In genomic region chr19:7397687-7398086, GRCh38 we compare ENCODE assay signal across 12 cellular contexts. TPM values are rescaled to one million over a fixed set of nuclear protein-coding genes. Genes with fewer than 3 reads are reported as not detected.
DNase-seq lines count a peak whose midpoint lies in the region; ATAC-seq and TF ChIP-seq lines count a peak whose summit lies in the region.
"Had no signal": no experiment of that assay in that cellular context is flagged by ENCODE, and none has a peak within 500 bp of the region (broad histone marks: within the 10 kb centered on the region; RNA-seq: fewer than 3 reads in every experiment).

No MANE protein-coding gene starts in this region.

- H3K27ac ChIP-seq in hepatocyte: peak overlapping the region; percentile 95
- peak overlapping the region in 3 of 4 donors; percentile 24 to 77 (median 62) for H3K27ac ChIP-seq in upper lobe of left lung
- no peak overlapping the region for H3K27ac ChIP-seq in thyroid gland

- peaks cover 8% of the 10 kb centered on the region for H4K20me1 ChIP-seq in hepatocyte (ENCODE audit: insufficient read depth, poor library complexity, severe bottlenecking)

- no peak overlapping the region for H2AFZ ChIP-seq in hepatocyte

- H3K36me3 ChIP-seq in hepatocyte (replicated peaks; ENCODE audit: insufficient read depth, low read depth) (peaks cover 4% of the 10 kb centered on the region), upper lobe of left lung (peaks cover 0 to 4% (median 1%) of the 10 kb centered on the region in 4 donors), thyroid gland (no peaks in the 10 kb centered on the region)

- TF ChIP-seq CTCF in natural killer cell (IDR thresholded peaks at IDR 0.05) (no peak), activated B cell treated with CpG ODN at 0.5 μM for 24 hours (IDR thresholded peaks at IDR 0.05) (no peak), hepatocyte (IDR thresholded peaks at IDR 0.05; ENCODE audit: poor library complexity) (no peak), upper lobe of left lung (IDR thresholded peaks at IDR 0.05) (no peak), thyroid gland (IDR thresholded peaks at IDR 0.05) (no peak)

- no peaks in the 10 kb centered on the region for H3K36me3 Mint-ChIP-seq in natural killer cell
- no peaks in the 10 kb centered on the region for H3K36me3 Mint-ChIP-seq in natural killer cell treated with Interleukin-12 subunit alpha and Interleukin-12 subunit beta and Interleukin-15 and Interleukin-18, amount 100 ng/mL, for 72 hours
- peaks cover 35% of the 10 kb centered on the region for H3K36me3 Mint-ChIP-seq in activated B cell treated with CpG ODN at 0.5 μM for 24 hours (ENCODE audit: low read depth)

- H3K79me2 ChIP-seq in hepatocyte: peaks cover 78% of the 10 kb centered on the region

- CTCF ChIA-PET in activated B cell treated with CpG ODN at 0.5 μM for 24 hours (lab: Charles Lee): interaction anchor here (0.7 to 1.4 kb wide), 3 partner anchors 12 to 56 kb away, joined by 3 to 4 read pairs (median 4); no protein-coding TSS in a partner anchor

- DNase-seq in natural killer cell (no peak), activated B cell treated with CpG ODN at 0.5 μM for 24 hours (no peak), hepatocyte (ENCODE audit: low spot score) (no peak), upper lobe of left lung (no peak), thyroid gland (no peak), NCI-H128 (lab: John Stamatoyannopoulos, UW; ENCODE audit: unreplicated experiment) (no peak)
- DNase-seq in natural killer cell treated with Interleukin-12 subunit alpha and Interleukin-12 subunit beta and Interleukin-15 and Interleukin-18, amount 100 ng/mL, for 72 hours (ENCODE audit: low spot score): no peak
- DNase-seq: CD4-positive, CD25-positive, alpha-beta regulatory T cell; effector memory CD4-positive, alpha-beta T cell; NCI-H2107 had no signal

- no peaks in the 10 kb centered on the region for H3K9me3 Mint-ChIP-seq in natural killer cell
- H3K9me3 Mint-ChIP-seq in natural killer cell treated with Interleukin-12 subunit alpha and Interleukin-12 subunit beta and Interleukin-15 and Interleukin-18, amount 100 ng/mL, for 72 hours: no peaks in the 10 kb centered on the region
- peaks cover 2% of the 10 kb centered on the region for H3K9me3 Mint-ChIP-seq in activated B cell treated with CpG ODN at 0.5 μM for 24 hours
- H3K9me3 Mint-ChIP-seq: CD4-positive, CD25-positive, alpha-beta regulatory T cell had no signal

- TF ChIP-seq EP300 in upper lobe of left lung (IDR thresholded peaks at IDR 0.05): peak in 2 of 4 donors; percentile 21 to 73

- H3K27me3 Mint-ChIP-seq in natural killer cell (ENCODE audit: low read depth in 2 of 2): no peaks in the 10 kb centered on the region
- H3K27me3 Mint-ChIP-seq in natural killer cell treated with Interleukin-12 subunit alpha and Interleukin-12 subunit beta and Interleukin-15 and Interleukin-18, amount 100 ng/mL, for 72 hours: no peaks in the 10 kb centered on the region
- H3K27me3 Mint-ChIP-seq in activated B cell treated with CpG ODN at 0.5 μM for 24 hours: no peaks in the 10 kb centered on the region
- H3K27me3 Mint-ChIP-seq: CD4-positive, CD25-positive, alpha-beta regulatory T cell had no signal

- H3K4me1 ChIP-seq in hepatocyte (ENCODE audit: insufficient read depth) (peaks cover 17% of the 10 kb centered on the region), upper lobe of left lung (peaks cover 33 to 47% (median 37%) of the 10 kb centered on the region in 4 donors), thyroid gland (peaks cover 11 to 15% of the 10 kb centered on the region in 2 donors)

- POLR2A ChIA-PET in activated B cell treated with CpG ODN at 0.5 μM for 24 hours (lab: Charles Lee): interaction anchor here (0.7 to 1.2 kb wide), 2 partner anchors 85 to 299 kb away, joined by 4 read pairs; no protein-coding TSS in a partner anchor

- H3K4me3 Mint-ChIP-seq in natural killer cell (no peak overlapping the region), activated B cell treated with CpG ODN at 0.5 μM for 24 hours (no peak overlapping the region)
- no peak overlapping the region for H3K4me3 Mint-ChIP-seq in natural killer cell treated with Interleukin-12 subunit alpha and Interleukin-12 subunit beta and Interleukin-15 and Interleukin-18, amount 100 ng/mL, for 72 hours

- H3K4me1 Mint-ChIP-seq in natural killer cell: peaks cover 27 to 49% of the 10 kb centered on the region in 2 donors
- H3K4me1 Mint-ChIP-seq in natural killer cell treated with Interleukin-12 subunit alpha and Interleukin-12 subunit beta and Interleukin-15 and Interleukin-18, amount 100 ng/mL, for 72 hours (ENCODE audit: low read depth in 2 of 2): peaks cover 27 to 32% of the 10 kb centered on the region in 2 donors
- peaks cover 47% of the 10 kb centered on the region for H3K4me1 Mint-ChIP-seq in activated B cell treated with CpG ODN at 0.5 μM for 24 hours

- 88% methylated on average over 9 of the region's 9 CpGs for WGBS in hepatocyte (ENCODE audit: low lambda C conversion rate, missing lambda C conversion rate)
- WGBS in upper lobe of left lung, 2 donors: 80 to 84% methylated on average over 9 of the region's 9 CpGs
- 95 to 96% methylated on average over 9 of the region's 9 CpGs for WGBS in thyroid gland, 2 donors

- intact Hi-C loops in natural killer cell (cut with micrococcal nuclease): no loop called here
- intact Hi-C loops in activated B cell treated with CpG ODN at 0.5 μM for 24 hours (cut with micrococcal nuclease): loop anchor here (10.0 kb wide), 1 partner anchor 87 kb away; the partner anchor contains the start of gene PEX11G
- intact Hi-C loops in thyroid gland (cut with DNase I): loop anchor here (10.0 kb wide), 1 partner anchor 137 kb away; the partner anchor contains the start of gene PNPLA6

- H3K4me3 ChIP-seq in hepatocyte: no peak overlapping the region
- H3K4me3 ChIP-seq in upper lobe of left lung: no peak overlapping the region
- no peak overlapping the region for H3K4me3 ChIP-seq in thyroid gland (replicated peaks in 1 of 3)

- H3K9me3 ChIP-seq in hepatocyte (ENCODE audit: low read depth) (no peaks in the 10 kb centered on the region), upper lobe of left lung (no peaks in the 10 kb centered on the region), thyroid gland (no peaks in the 10 kb centered on the region)

- TF ChIP-seq POLR2A in upper lobe of left lung (IDR thresholded peaks at IDR 0.05) (no peak), thyroid gland (IDR thresholded peaks at IDR 0.05) (no peak)

- H3K4me2 ChIP-seq in hepatocyte: peak overlapping the region; percentile 89

- H3K27ac Mint-ChIP-seq in natural killer cell: peak overlapping the region; percentile 51 to 82
- no peak overlapping the region for H3K27ac Mint-ChIP-seq in natural killer cell treated with Interleukin-12 subunit alpha and Interleukin-12 subunit beta and Interleukin-15 and Interleukin-18, amount 100 ng/mL, for 72 hours
- peak overlapping the region; percentile 63 for H3K27ac Mint-ChIP-seq in activated B cell treated with CpG ODN at 0.5 μM for 24 hours

- ATAC-seq in natural killer cell: peak in 2 of 3 donors; percentile 16 to 36
- ATAC-seq in natural killer cell treated with Interleukin-12 subunit alpha and Interleukin-12 subunit beta and Interleukin-15 and Interleukin-18, amount 100 ng/mL, for 72 hours: no peak
- ATAC-seq in activated B cell treated with CpG ODN at 0.5 μM for 24 hours (ENCODE audit: low read depth): no peak
- ATAC-seq in upper lobe of left lung (ENCODE audit: low FRiP score in 2 of 2): no peak
- ATAC-seq in GM19467 (IDR thresholded peaks at IDR 0.05; ENCODE audit: unreplicated experiment): no peak
- ATAC-seq: left lobe of liver had no signal

- H3K27me3 ChIP-seq in hepatocyte (no peaks in the 10 kb centered on the region), upper lobe of left lung (no peaks in the 10 kb centered on the region), thyroid gland (no peaks in the 10 kb centered on the region)

- H3K9me2 ChIP-seq in hepatocyte (replicated peaks; ENCODE audit: insufficient read depth): no peaks in the 10 kb centered on the region

RNA-seq across cellular contexts. Expression of gene ARHGEF18, which starts 49.0 kb away (rescaled TPM):
- total RNA-seq in natural killer cell (10 to 100 TPM; 53.6 to 61.5 (median 54.1) TPM), activated B cell treated with CpG ODN at 0.5 μM for 24 hours (45.8 and 51.9 TPM in 2 replicates), hepatocyte (43.0 and 50.3 TPM in 2 replicates), upper lobe of left lung (100 to 1,000 TPM in 1 of 6 donors, 10 to 100 TPM in 5; 56.1 to 106 (median 66.0) TPM), thyroid gland (10 to 100 TPM; 22.6 to 37.2 (median 27.2) TPM)
- total RNA-seq in natural killer cell treated with Interleukin-12 subunit alpha and Interleukin-12 subunit beta and Interleukin-15 and Interleukin-18, amount 100 ng/mL, for 72 hours: 10 to 100 TPM; 42.3 to 56.3 TPM
- polyA plus RNA-seq in hepatocyte: 35.9 and 36.7 TPM in 2 replicates

Comparison
In these comparisons a context has a peak if more than half of its experiments do, and no peak if none do; other contexts are left out.
1. ATAC-seq: peak in natural killer cell (2 of 3); none in natural killer cell treated with Interleukin-12 subunit alpha and Interleukin-12 subunit beta and Interleukin-15 and Interleukin-18, amount 100 ng/mL, for 72 hours (0 of 2), activated B cell treated with CpG ODN at 0.5 μM for 24 hours (single experiment), upper lobe of left lung (0 of 2) and GM19467 (single experiment).
2. H3K27ac Mint-ChIP-seq: peak in natural killer cell (2 of 2) and activated B cell treated with CpG ODN at 0.5 μM for 24 hours (single experiment); none in natural killer cell treated with Interleukin-12 subunit alpha and Interleukin-12 subunit beta and Interleukin-15 and Interleukin-18, amount 100 ng/mL, for 72 hours (0 of 2).
3. H3K27ac ChIP-seq: peak in hepatocyte (single experiment) and upper lobe of left lung (3 of 4); none in thyroid gland (0 of 3).